In genomic region chr13:46667687-46668281, GRCh38 we compare ENCODE assay signal across 8 cellular contexts.
A peak's percentile ranks its signal among the peaks of the same experiment; 100 is the strongest.
DNase-seq lines count a peak whose midpoint lies in the region; ATAC-seq, FAIRE-seq and TF ChIP-seq lines count a peak whose summit lies in the region.

No MANE protein-coding gene starts in this region.

- TF ChIP-seq CTCF in mammary epithelial cell (conservative IDR thresholded peaks at IDR 0.05 in 1 of 2, IDR thresholded peaks at IDR 0.05 in 1 of 2; ENCODE audit: extremely low read depth in 1 of 2, insufficient read depth in 1 of 2, low read depth in 1 of 2, low read length in 2 of 2): no peak
- TF ChIP-seq CTCF in spleen (IDR thresholded peaks at IDR 0.05 in 8 of 11, conservative IDR thresholded peaks at IDR 0.05 in 3 of 11): no peak

- BruUV-seq in mammary epithelial cell (replicated peaks; lab: Mats Ljungman, UMichigan): no TSS peak

- 93% methylated on average over 4 of the region's 4 CpGs for WGBS in mammary epithelial cell (ENCODE audit: low coverage, missing lambda C conversion rate)
- 36 to 48% (median 38%) methylated on average over 4 of the region's 4 CpGs for WGBS in spleen, 5 donors

- peak; percentile 74 for ATAC-seq in activated T-cell treated with anti-CD3 and anti-CD28 coated beads, Interleukin-2, amount 50 U/mL, for 4 hours
- peak; percentile 59 for ATAC-seq in HG03196 (IDR thresholded peaks at IDR 0.05; ENCODE audit: unreplicated experiment)

- H2AFZ ChIP-seq in mammary epithelial cell (ENCODE audit: low read depth, low read length): no peak overlapping the region

- H3K4me2 ChIP-seq in mammary epithelial cell (ENCODE audit: insufficient read depth, low read depth, low read length): peak overlapping the region; percentile 37

- H3K4me3 ChIP-seq in mammary epithelial cell (replicated peaks in 1 of 3; ENCODE audit: insufficient read depth in 1 of 3, low read depth in 2 of 3, low read length in 3 of 3) (no peak overlapping the region), spleen (peak overlapping the region in 7 of 8 donors; percentile 7 to 53 (median 25))

- no peaks in the 10 kb centered on the region for H3K27me3 Mint-ChIP-seq in activated T-cell treated with anti-CD3 and anti-CD28 coated beads, Interleukin-2, amount 50 U/mL, for 4 hours (ENCODE audit: low read depth)

- no peaks in the 10 kb centered on the region for H3K9me3 ChIP-seq in mammary epithelial cell (replicated peaks; ENCODE audit: insufficient read depth, low read length)
- H3K9me3 ChIP-seq in spleen: no peaks in the 10 kb centered on the region

- H3K27me3 ChIP-seq in mammary epithelial cell (ENCODE audit: insufficient read depth, low read length) (no peaks in the 10 kb centered on the region), spleen (replicated peaks in 1 of 7) (no peaks in the 10 kb centered on the region)

- peaks cover 54% of the 10 kb centered on the region for H3K4me1 Mint-ChIP-seq in activated T-cell treated with anti-CD3 and anti-CD28 coated beads, Interleukin-2, amount 50 U/mL, for 4 hours (ENCODE audit: low read depth)

- H3K4me3 Mint-ChIP-seq in activated T-cell treated with anti-CD3 and anti-CD28 coated beads, Interleukin-2, amount 50 U/mL, for 4 hours: peak overlapping the region; percentile 73

- peaks cover 73% of the 10 kb centered on the region for H3K79me2 ChIP-seq in mammary epithelial cell (ENCODE audit: insufficient read depth, low read length)

- H3K36me3 ChIP-seq in mammary epithelial cell (ENCODE audit: insufficient read depth, low read length): peaks cover 7% of the 10 kb centered on the region
- peaks cover 0 to 27% (median 3%) of the 10 kb centered on the region in 6 donors for H3K36me3 ChIP-seq in spleen

- no peaks in the 10 kb centered on the region for H4K20me1 ChIP-seq in mammary epithelial cell (ENCODE audit: insufficient read depth, low read length)

- CTCF ChIA-PET in mammary epithelial cell (lab: Charles Lee; ENCODE audit: low non-redundant PET): no interaction called here

- no peak for DNase-seq in activated T-cell treated with anti-CD3 and anti-CD28 coated beads, Interleukin-2, amount 50 U/mL, for 4 hours
- DNase-seq in activated T-cell treated with anti-CD3 and anti-CD28 coated beads for 4 hours (no peak), mammary epithelial cell (no peak), spleen (no peak), activated gamma-delta T cell treated with Interleukin-2 at 50 U/mL for 16 hours (no peak), HTR-8/SVneo (ENCODE audit: insufficient read length, low spot score) (no peak), HK-2 (ENCODE audit: unreplicated experiment) (no peak)

- dilution Hi-C loops in mammary epithelial cell (cut with HindIII; ENCODE audit: low sequenced_read_pairs): no loop called here

- no peak for TF ChIP-seq POLR2A in spleen (IDR thresholded peaks at IDR 0.05)

- no peak for FAIRE-seq in HTR-8/SVneo (lab: Jason Lieb, UNC)

- no peak overlapping the region for H3K9ac ChIP-seq in mammary epithelial cell (ENCODE audit: insufficient read depth, low read length)

- intact Hi-C loops in mammary epithelial cell (cut with micrococcal nuclease) (loop anchor here (5.0 kb wide), 1 partner anchor 45 kb away; no protein-coding TSS in a partner anchor), spleen (cut with DNase I; ENCODE audit: low total_unique reads) (no loop called here)

- H3K27ac ChIP-seq in mammary epithelial cell (ENCODE audit: insufficient read depth, low read depth, low read length) (no peak overlapping the region), spleen (peak overlapping the region; percentile 53 to 84 (median 82))

- H3K36me3 Mint-ChIP-seq in activated T-cell treated with anti-CD3 and anti-CD28 coated beads, Interleukin-2, amount 50 U/mL, for 4 hours (ENCODE audit: insufficient read depth): peaks cover 19% of the 10 kb centered on the region

- no peaks in the 10 kb centered on the region for H3K9me3 Mint-ChIP-seq in activated T-cell treated with anti-CD3 and anti-CD28 coated beads, Interleukin-2, amount 50 U/mL, for 4 hours

- H3K4me1 ChIP-seq in mammary epithelial cell (ENCODE audit: insufficient read depth, low read length) (peaks cover 6% of the 10 kb centered on the region), spleen (peaks cover 30 to 84% (median 58%) of the 10 kb centered on the region in 6 donors)

- in situ Hi-C loops in mammary epithelial cell (cut with MboI; ENCODE audit: low sequenced_read_pairs in 2 of 2): no loop called here

Comparison
In these comparisons a context has a peak if more than half of its experiments do, and no peak if none do; other contexts are left out.
1. H3K4me3 ChIP-seq: peak in spleen (7 of 8); none in mammary epithelial cell (0 of 3).